In genomic region chr11:108221981-108222685, GRCh38 we compare ENCODE assay signal across 7 cellular contexts. TPM values are rescaled to one million over a fixed set of nuclear protein-coding genes. Genes with fewer than 3 reads are reported as not detected.
A peak's percentile ranks its signal among the peaks of the same experiment; 100 is the strongest.
DNase-seq lines count a peak whose midpoint lies in the region; ATAC-seq and TF ChIP-seq lines count a peak whose summit lies in the region.

NPAT (minus strand) TSS chr11:108222638; CDS start chr11:108222536, 102 bp downstream.

- H3K4me1 ChIP-seq in sigmoid colon: peaks cover 0 to 35% (median 28%) of the 10 kb centered on the region in 4 donors

- H3K9me3 ChIP-seq in sigmoid colon: no peaks in the 10 kb centered on the region

- in situ Hi-C loops in KBM-7 (cut with MboI; ENCODE audit: low pct_unique_long_range_greater_than_20kb, low sequenced_read_pairs): no loop called here

- H3K27ac Mint-ChIP-seq in activated CD4-positive, alpha-beta memory T cell treated with anti-CD3 and anti-CD28 coated beads, Interleukin-2, amount 10 ng/mL, durations not matched to agents 7 days and 5 days: no peak within 1 kb of the TSS

- no peaks in the 10 kb centered on the region for H3K36me3 ChIP-seq in sigmoid colon

- no peak for TF ChIP-seq EP300 in sigmoid colon (IDR thresholded peaks at IDR 0.05)

- peak; percentile 95 to 96 for TF ChIP-seq POLR2A in sigmoid colon (IDR thresholded peaks at IDR 0.05)

- CTCF ChIA-PET in activated CD4-positive, alpha-beta memory T cell treated with anti-CD3 and anti-CD28 coated beads, Interleukin-2, amount 10 ng/mL, durations not matched to agents 7 days and 5 days (lab: Charles Lee): interaction anchor here (0.7 to 3.0 kb wide), 7 partner anchors 14 to 279 kb away, joined by 3 to 27 read pairs (median 4); partner anchors contain the start of genes C11orf65 and CUL5

- intact Hi-C loops in sigmoid colon (cut with DNase I): loop anchor here (2.0 to 5.0 kb wide), 4 partner anchors 101 to 445 kb away; partner anchors contain the start of genes ACAT1, CUL5, DDX10 and POGLUT3

- ATAC-seq in GM18870 (IDR thresholded peaks at IDR 0.05; ENCODE audit: unreplicated experiment) (peak; percentile 5), HG02981 (IDR thresholded peaks at IDR 0.05; ENCODE audit: unreplicated experiment) (peak; percentile 0), GM18517 (IDR thresholded peaks at IDR 0.05; ENCODE audit: unreplicated experiment) (no peak)

- H3K4me3 ChIP-seq in sigmoid colon: peak within 1 kb of the TSS; percentile 69 to 82 (median 74)

- H3K36me3 Mint-ChIP-seq in activated CD4-positive, alpha-beta memory T cell treated with anti-CD3 and anti-CD28 coated beads, Interleukin-2, amount 10 ng/mL, durations not matched to agents 7 days and 5 days (ENCODE audit: low read depth): peaks cover 58% of the 10 kb centered on the region

- H3K4me1 Mint-ChIP-seq in activated CD4-positive, alpha-beta memory T cell treated with anti-CD3 and anti-CD28 coated beads, Interleukin-2, amount 10 ng/mL, durations not matched to agents 7 days and 5 days: peaks cover 53% of the 10 kb centered on the region

- no peak for DNase-seq in activated CD4-positive, alpha-beta memory T cell treated with anti-CD3 and anti-CD28 coated beads, Interleukin-2, amount 10 ng/mL, durations not matched to agents 7 days and 5 days
- DNase-seq in glomerular endothelial cell (ENCODE audit: extremely low read depth, low read depth, low spot score): no peak
- no peak for DNase-seq in sigmoid colon
- no peak for DNase-seq in KBM-7

- H3K27me3 ChIP-seq in sigmoid colon: no peaks in the 10 kb centered on the region

- 0% methylated on average over 36 of the region's 36 CpGs for WGBS in sigmoid colon, 2 donors

- no peaks in the 10 kb centered on the region for H3K9me3 Mint-ChIP-seq in activated CD4-positive, alpha-beta memory T cell treated with anti-CD3 and anti-CD28 coated beads, Interleukin-2, amount 10 ng/mL, durations not matched to agents 7 days and 5 days

- H3K27ac ChIP-seq in sigmoid colon: peak within 1 kb of the TSS; percentile 90 to 95 (median 94)

- no peak for TF ChIP-seq CTCF in sigmoid colon (IDR thresholded peaks at IDR 0.05)

- POLR2A ChIA-PET in activated CD4-positive, alpha-beta memory T cell treated with anti-CD3 and anti-CD28 coated beads, Interleukin-2, amount 10 ng/mL, durations not matched to agents 7 days and 5 days (lab: Charles Lee): interaction anchor here (0.6 to 10.3 kb wide), 28 partner anchors 10 to 443 kb away, joined by 3 to 337 read pairs (median 5); partner anchors contain the start of genes ACAT1, C11orf65, CUL5 and DDX10

- H3K27me3 Mint-ChIP-seq in activated CD4-positive, alpha-beta memory T cell treated with anti-CD3 and anti-CD28 coated beads, Interleukin-2, amount 10 ng/mL, durations not matched to agents 7 days and 5 days: no peaks in the 10 kb centered on the region

- H3K4me3 Mint-ChIP-seq in activated CD4-positive, alpha-beta memory T cell treated with anti-CD3 and anti-CD28 coated beads, Interleukin-2, amount 10 ng/mL, durations not matched to agents 7 days and 5 days: no peak within 1 kb of the TSS

RNA-seq across cellular contexts. Expression of gene NPAT, which starts in this region (rescaled TPM):
- 10 to 100 TPM; 36.1 to 40.9 TPM for total RNA-seq in activated CD4-positive, alpha-beta memory T cell treated with anti-CD3 and anti-CD28 coated beads, Interleukin-2, amount 10 ng/mL, durations not matched to agents 7 days and 5 days
- total RNA-seq in glomerular endothelial cell: 9.9 and 15.8 TPM in 2 replicates
- total RNA-seq in sigmoid colon: 10 to 100 TPM; 12.1 to 15.7 (median 13.4) TPM
- polyA plus RNA-seq in sigmoid colon: 1 to 10 TPM; 1.6 to 4.8 (median 1.8) TPM
